16 cellular contexts compared by ENCODE assay signal in genomic region chr1:200774311-200774710, GRCh38.
DNase-seq lines count a peak whose midpoint lies in the region; ATAC-seq and TF ChIP-seq lines count a peak whose summit lies in the region.
"Had no signal": no experiment of that assay in that cellular context is flagged by ENCODE, and none has a peak within 500 bp of the region (broad histone marks: within the 10 kb centered on the region; RNA-seq: fewer than 3 reads in every experiment).

No MANE protein-coding gene starts in this region.

- no peak for TF ChIP-seq CTCF in coronary artery (IDR thresholded peaks at IDR 0.05)

- H3K9ac ChIP-seq in subcutaneous abdominal adipose tissue (ENCODE audit: low read length in 5 of 5) = peak overlapping the region in 2 of 5 donors; percentile 66 to 68

- intact Hi-C loops in posterior cingulate gyrus (cut with DNase I) = no loop called here

- ATAC-seq in GM21447 (IDR thresholded peaks at IDR 0.05; ENCODE audit: unreplicated experiment) (peak; percentile 55), HG03066 (IDR thresholded peaks at IDR 0.05; ENCODE audit: low read depth, unreplicated experiment) (peak; percentile 57), GM18517 (IDR thresholded peaks at IDR 0.05; ENCODE audit: unreplicated experiment) (no peak)
- ATAC-seq: activated CD8-positive, alpha-beta memory T cell treated with anti-CD3 and anti-CD28 coated beads, Interleukin-2, amount 10 ng/mL, durations not matched to agents 7 days and 5 days; left lung had no signal

- H3K27me3 ChIP-seq in subcutaneous abdominal adipose tissue (ENCODE audit: control insufficient read depth in 5 of 5, insufficient read depth in 4 of 5, low read length in 5 of 5) = no peaks in the 10 kb centered on the region
- H3K27me3 ChIP-seq in effector memory CD4-positive, alpha-beta T cell (replicated peaks; ENCODE audit: control insufficient read depth, insufficient read depth, low read length, poor library complexity, severe bottlenecking) = no peaks in the 10 kb centered on the region
- H3K27me3 ChIP-seq: left lung had no signal

- H3K4me1 ChIP-seq in subcutaneous abdominal adipose tissue (ENCODE audit: control insufficient read depth in 5 of 5, insufficient read depth in 5 of 5, low read length in 5 of 5) = peaks cover 0 to 31% (median 25%) of the 10 kb centered on the region in 5 donors
- no peaks in the 10 kb centered on the region for H3K4me1 ChIP-seq in effector memory CD4-positive, alpha-beta T cell (ENCODE audit: control insufficient read depth, insufficient read depth, low read length, poor library complexity, severe bottlenecking)

- H3K27ac ChIP-seq in coronary artery = peak overlapping the region; percentile 15 to 75
- H3K27ac ChIP-seq in subcutaneous abdominal adipose tissue (ENCODE audit: low read depth, low read length) = peak overlapping the region; percentile 79
- H3K27ac ChIP-seq in effector memory CD4-positive, alpha-beta T cell (ENCODE audit: insufficient read depth, low read length, poor library complexity, severe bottlenecking) = no peak overlapping the region
- H3K27ac ChIP-seq: left lung, SK-N-MC had no signal

- DNase-seq in coronary artery (ENCODE audit: low spot score) (no peak), posterior cingulate gyrus (no peak)
- no peak for DNase-seq in effector memory CD4-positive, alpha-beta T cell
- DNase-seq: activated CD8-positive, alpha-beta memory T cell treated with anti-CD3 and anti-CD28 coated beads, Interleukin-2, amount 10 ng/mL, durations not matched to agents 7 days and 5 days; activated effector memory CD4-positive, alpha-beta T cell treated with Interleukin-2 at 50 U/mL for 16 hours; aorta; left lung; NCI-H524 treated with DMSO at 0.1 percent for 48 hours; occipital lobe; stimulated activated CD4-positive, alpha-beta T cell treated with anti-CD3 and anti-CD28 coated beads, Interleukin-4, amount 100 ng/mL, for 1 hour; T1000 had no signal

- H3K9me3 ChIP-seq in subcutaneous abdominal adipose tissue (ENCODE audit: control insufficient read depth in 5 of 5, low read length in 5 of 5) = no peaks in the 10 kb centered on the region
- no peaks in the 10 kb centered on the region for H3K9me3 ChIP-seq in effector memory CD4-positive, alpha-beta T cell (ENCODE audit: control insufficient read depth, low read length)
- H3K9me3 ChIP-seq: left lung had no signal

- no peak overlapping the region for H3K4me3 ChIP-seq in coronary artery
- peak overlapping the region in 2 of 5 donors; percentile 7 to 22 for H3K4me3 ChIP-seq in subcutaneous abdominal adipose tissue (ENCODE audit: low read depth in 1 of 5, low read length in 5 of 5)
- H3K4me3 ChIP-seq in effector memory CD4-positive, alpha-beta T cell (ENCODE audit: insufficient read depth, low read depth, low read length, poor library complexity, severe bottlenecking) = no peak overlapping the region
- H3K4me3 ChIP-seq: left lung, SK-N-MC had no signal

- peaks cover 0 to 10% (median 0%) of the 10 kb centered on the region in 5 donors for H3K36me3 ChIP-seq in subcutaneous abdominal adipose tissue (ENCODE audit: control insufficient read depth in 5 of 5, insufficient read depth in 5 of 5, low read length in 5 of 5)
- H3K36me3 ChIP-seq in effector memory CD4-positive, alpha-beta T cell (ENCODE audit: control insufficient read depth, insufficient read depth, low read length) = no peaks in the 10 kb centered on the region
